8 cellular contexts compared by ENCODE assay signal in the genomic region with DNA sequence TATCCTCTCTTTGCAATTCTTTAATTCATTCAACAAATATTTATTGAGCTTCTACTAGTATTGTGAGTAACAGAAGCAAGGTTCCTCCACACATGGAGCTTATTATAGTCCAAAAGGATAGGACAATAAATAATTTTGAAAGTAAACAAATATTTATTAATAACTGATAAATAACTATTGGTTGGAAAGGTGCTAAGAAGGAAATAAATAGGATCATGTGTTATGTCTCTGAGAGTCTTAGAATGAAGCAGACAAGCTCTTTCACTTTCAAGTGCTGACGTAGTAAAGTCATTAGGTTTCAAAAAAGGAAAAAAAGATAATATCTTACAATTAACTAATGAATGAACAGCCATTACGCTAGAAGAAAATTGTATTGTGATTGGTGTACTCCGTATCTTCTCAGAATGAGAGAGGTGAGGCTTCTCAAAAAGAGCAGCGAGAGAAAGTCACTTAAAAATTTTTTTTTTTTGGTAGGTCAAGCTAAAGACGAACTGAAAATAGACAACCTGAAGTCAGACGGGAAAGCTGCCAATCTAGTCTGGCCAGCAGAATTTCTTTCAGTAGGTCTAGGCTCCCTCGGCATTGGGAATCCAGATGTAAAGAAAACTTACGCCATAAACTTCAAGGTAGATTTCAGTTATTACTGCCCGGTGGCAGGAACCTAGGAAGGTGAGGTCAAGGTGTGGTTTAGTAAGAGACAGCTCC. TPM values are rescaled to one million over a fixed set of nuclear protein-coding genes. Genes with fewer than 3 reads are reported as not detected.
DNase-seq lines count a peak whose midpoint lies in the region; ATAC-seq and TF ChIP-seq lines count a peak whose summit lies in the region.

No MANE protein-coding gene starts in this region.

- peak overlapping the region; percentile 86 for H3K4me2 ChIP-seq in SK-N-SH

- H3K4me1 Mint-ChIP-seq in naive thymus-derived CD8-positive, alpha-beta T cell, result peaks cover 18 to 36% (median 33%) of the 10 kb centered on the region in 4 donors

- H3K27ac Mint-ChIP-seq in naive thymus-derived CD8-positive, alpha-beta T cell, result peak overlapping the region; percentile 97 to 100 (median 100)

- H3K27ac ChIP-seq in SK-N-SH (ENCODE audit: low read depth in 2 of 2, low read length in 1 of 2) (peak overlapping the region; percentile 58 to 89; a peak in 2 of 4 replicates), KOPT-K1 (ENCODE audit: low read depth, low read length, poor library complexity, severe bottlenecking) (peak overlapping the region; percentile 85)

- H3K9me3 ChIP-seq in SK-N-SH (no peaks in the 10 kb centered on the region), KOPT-K1 (ENCODE audit: insufficient read depth, low read length, poor library complexity, severe bottlenecking) (no peaks in the 10 kb centered on the region)

- no peaks in the 10 kb centered on the region for H3K9me3 Mint-ChIP-seq in naive thymus-derived CD8-positive, alpha-beta T cell

- ATAC-seq in SK-N-SH treated with all-trans-retinoic acid at 6 μM for 48 hours (no peak), HG02885 (IDR thresholded peaks at IDR 0.05; ENCODE audit: poor library complexity, unreplicated experiment) (no peak), GM21737 (IDR thresholded peaks at IDR 0.05; ENCODE audit: unreplicated experiment) (no peak)
- ATAC-seq in naive thymus-derived CD8-positive, alpha-beta T cell, result no peak

- peak overlapping the region; percentile 92 to 100 (median 100) for H3K4me3 Mint-ChIP-seq in naive thymus-derived CD8-positive, alpha-beta T cell

- H4K20me1 ChIP-seq in SK-N-SH (ENCODE audit: insufficient read depth), result peaks cover 31% of the 10 kb centered on the region

- H3K27me3 Mint-ChIP-seq in naive thymus-derived CD8-positive, alpha-beta T cell, result peaks cover 0 to 6% (median 1%) of the 10 kb centered on the region in 5 donors

- peak overlapping the region; percentile 94; the same call in 1 of the 2 replicates for H3K9ac ChIP-seq in SK-N-SH

- peaks cover 12% of the 10 kb centered on the region for H3F3A ChIP-seq in SK-N-SH (replicated peaks; ENCODE audit: insufficient read depth)

- H3K27me3 ChIP-seq in SK-N-SH (ENCODE audit: insufficient read depth), result peaks cover 6% of the 10 kb centered on the region; the same call in 1 of the 2 replicates

- TF ChIP-seq CTCF in SK-N-SH (IDR thresholded peaks at IDR 0.05) (no peak), choroid plexus epithelial cell (conservative IDR thresholded peaks at IDR 0.05; ENCODE audit: low read depth, low read length) (no peak)

- CTCF ChIA-PET in SK-N-SH (lab: Yijun Ruan, JAX), result interaction anchor here (0.8 to 2.2 kb wide), 7 partner anchors 12 to 373 kb away, joined by 3 to 6 read pairs (median 3); no protein-coding TSS in a partner anchor

- no peak for TF ChIP-seq RAD21 in SK-N-SH (IDR thresholded peaks at IDR 0.05; ENCODE audit: low read length)

- peak overlapping the region; percentile 100 for H2AFZ ChIP-seq in SK-N-SH (ENCODE audit: low read depth)

- DNase-seq in SK-N-SH, result no peak
- peak; percentile 11 for DNase-seq in choroid plexus epithelial cell (ENCODE audit: low read depth)
- peak in 1 of 10 donors; percentile 9 for DNase-seq in naive thymus-derived CD8-positive, alpha-beta T cell
- DNase-seq in activated gamma-delta T cell treated with Interleukin-2 at 50 U/mL for 16 hours, result no peak

- H3K36me3 ChIP-seq in SK-N-SH (replicated peaks in 1 of 2; ENCODE audit: control insufficient read depth in 1 of 2, insufficient read depth in 2 of 2, low read length in 1 of 2), result peaks cover 0 to 4% of the 10 kb centered on the region in 2 experiments
- H3K36me3 ChIP-seq in KOPT-K1 (ENCODE audit: insufficient read depth, low read length), result peaks cover 10% of the 10 kb centered on the region; the same call in 1 of the 2 replicates

- POLR2A ChIA-PET in SK-N-SH (lab: Yijun Ruan, JAX), result interaction anchor here (0.9 to 1.4 kb wide), 3 partner anchors 26 to 64 kb away, joined by 3 to 6 read pairs (median 3); no protein-coding TSS in a partner anchor
- POLR2A ChIA-PET in naive thymus-derived CD8-positive, alpha-beta T cell (lab: Charles Lee), result interaction anchor here (0.7 to 2.2 kb wide), 11 partner anchors 11 to 1133 kb away, joined by 3 to 19 read pairs (median 5); a partner anchor contains a TSS

- peaks cover 0 to 11% (median 0%) of the 10 kb centered on the region in 3 donors for H3K36me3 Mint-ChIP-seq in naive thymus-derived CD8-positive, alpha-beta T cell

- peaks cover 12 to 18% of the 10 kb centered on the region in 2 experiments; a peak in 3 of 4 replicates for H3K4me1 ChIP-seq in SK-N-SH (ENCODE audit: control insufficient read depth in 1 of 2, insufficient read depth in 2 of 2, low read depth in 1 of 2, low read length in 1 of 2)

- H3K4me3 ChIP-seq in SK-N-SH (ENCODE audit: low read depth in 2 of 2, low read length in 1 of 2) (peak overlapping the region; percentile 93 to 94), choroid plexus epithelial cell (ENCODE audit: low read depth, low read length) (peak overlapping the region; percentile 90)

- no peaks in the 10 kb centered on the region for H3K9me2 ChIP-seq in SK-N-SH

- peaks cover 43% of the 10 kb centered on the region for H3K79me2 ChIP-seq in SK-N-SH (ENCODE audit: insufficient read depth)

- 6% methylated on average over 9 of the region's 9 CpGs for WGBS in SK-N-SH (ENCODE audit: low lambda C conversion rate)

- TF ChIP-seq EP300 in SK-N-SH (IDR thresholded peaks at IDR 0.05; ENCODE audit: borderline replicate concordance in 1 of 2, low read depth in 1 of 2, low read length in 1 of 2), result no peak

TF ChIP-seq in SK-N-SH, 30 proteins besides CTCF, POLR2A, EP300 and RAD21 (continues in another document):
- TF ChIP-seq JUND (IDR thresholded peaks at IDR 0.05) (no peak), YY1 (IDR thresholded peaks at IDR 0.05; ENCODE audit: low read depth) (no peak), ELF1 (IDR thresholded peaks at IDR 0.05) (no peak)
- TF ChIP-seq, protein P1, sequence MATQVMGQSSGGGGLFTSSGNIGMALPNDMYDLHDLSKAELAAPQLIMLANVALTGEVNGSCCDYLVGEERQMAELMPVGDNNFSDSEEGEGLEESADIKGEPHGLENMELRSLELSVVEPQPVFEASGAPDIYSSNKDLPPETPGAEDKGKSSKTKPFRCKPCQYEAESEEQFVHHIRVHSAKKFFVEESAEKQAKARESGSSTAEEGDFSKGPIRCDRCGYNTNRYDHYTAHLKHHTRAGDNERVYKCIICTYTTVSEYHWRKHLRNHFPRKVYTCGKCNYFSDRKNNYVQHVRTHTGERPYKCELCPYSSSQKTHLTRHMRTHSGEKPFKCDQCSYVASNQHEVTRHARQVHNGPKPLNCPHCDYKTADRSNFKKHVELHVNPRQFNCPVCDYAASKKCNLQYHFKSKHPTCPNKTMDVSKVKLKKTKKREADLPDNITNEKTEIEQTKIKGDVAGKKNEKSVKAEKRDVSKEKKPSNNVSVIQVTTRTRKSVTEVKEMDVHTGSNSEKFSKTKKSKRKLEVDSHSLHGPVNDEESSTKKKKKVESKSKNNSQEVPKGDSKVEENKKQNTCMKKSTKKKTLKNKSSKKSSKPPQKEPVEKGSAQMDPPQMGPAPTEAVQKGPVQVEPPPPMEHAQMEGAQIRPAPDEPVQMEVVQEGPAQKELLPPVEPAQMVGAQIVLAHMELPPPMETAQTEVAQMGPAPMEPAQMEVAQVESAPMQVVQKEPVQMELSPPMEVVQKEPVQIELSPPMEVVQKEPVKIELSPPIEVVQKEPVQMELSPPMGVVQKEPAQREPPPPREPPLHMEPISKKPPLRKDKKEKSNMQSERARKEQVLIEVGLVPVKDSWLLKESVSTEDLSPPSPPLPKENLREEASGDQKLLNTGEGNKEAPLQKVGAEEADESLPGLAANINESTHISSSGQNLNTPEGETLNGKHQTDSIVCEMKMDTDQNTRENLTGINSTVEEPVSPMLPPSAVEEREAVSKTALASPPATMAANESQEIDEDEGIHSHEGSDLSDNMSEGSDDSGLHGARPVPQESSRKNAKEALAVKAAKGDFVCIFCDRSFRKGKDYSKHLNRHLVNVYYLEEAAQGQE (IDR thresholded peaks at IDR 0.05; ENCODE audit: low read depth, low read length), result no peak

TF ChIP-seq in SK-N-SH treated with all-trans-retinoic acid at 6 μM for 48 hours, 23 proteins besides CTCF, POLR2A, EP300 and RAD21:
- no peak for TF ChIP-seq ESRRG (CRISPR knock-in tag; IDR thresholded peaks at IDR 0.05)
- no peak for TF ChIP-seq CSDC2 (CRISPR knock-in tag; IDR thresholded peaks at IDR 0.05)
- TF ChIP-seq TOX (CRISPR knock-in tag; IDR thresholded peaks at IDR 0.05; ENCODE audit: borderline replicate concordance), result no peak
- TF ChIP-seq PPARA (CRISPR knock-in tag; IDR thresholded peaks at IDR 0.05; ENCODE audit: borderline replicate concordance), result no peak
- TF ChIP-seq ISL1 (CRISPR knock-in tag; IDR thresholded peaks at IDR 0.05), result no peak
- TF ChIP-seq ZFP30 (CRISPR knock-in tag; IDR thresholded peaks at IDR 0.05), result no peak
TF ChIP-seq in SK-N-SH treated with all-trans-retinoic acid at 6 μM for 48 hours: peak in this region for 0.

RNA-seq across cellular contexts. Expression of a gene that starts 0.6 kb away (rescaled TPM):
- 4.4 and 6.1 TPM in 2 replicates for polyA plus RNA-seq in SK-N-SH (2012; rRNA removed)
- 4.6 and 5.1 TPM in 2 replicates for polyA plus RNA-seq in SK-N-SH (2012; cell fraction: cytosol; rRNA removed)
- polyA plus RNA-seq in SK-N-SH (2012; cell fraction: nucleus; rRNA removed), result 11.7 and 12.8 TPM in 2 replicates
- 10 to 100 TPM; 62.1 to 62.9 TPM for total RNA-seq in naive thymus-derived CD8-positive, alpha-beta T cell
- 10 to 100 TPM; 28.2 to 31.5 (median 30.9) TPM for polyA plus RNA-seq in naive thymus-derived CD8-positive, alpha-beta T cell

RNA-seq across cellular contexts. Expression of a gene that starts 47.7 kb away (rescaled TPM):
- polyA plus RNA-seq in SK-N-SH (2012; rRNA removed), result not detected in 2 replicates
- polyA plus RNA-seq in SK-N-SH (2012; cell fraction: cytosol; rRNA removed), result 0.03 TPM in 1 of 2 replicates, not detected in the other
- not detected in 2 replicates for polyA plus RNA-seq in SK-N-SH (2012; cell fraction: nucleus; rRNA removed)
- not detected for total RNA-seq in naive thymus-derived CD8-positive, alpha-beta T cell
- not detected for polyA plus RNA-seq in naive thymus-derived CD8-positive, alpha-beta T cell
